ENCODE assay signal across 11 cellular contexts in the genomic region with DNA sequence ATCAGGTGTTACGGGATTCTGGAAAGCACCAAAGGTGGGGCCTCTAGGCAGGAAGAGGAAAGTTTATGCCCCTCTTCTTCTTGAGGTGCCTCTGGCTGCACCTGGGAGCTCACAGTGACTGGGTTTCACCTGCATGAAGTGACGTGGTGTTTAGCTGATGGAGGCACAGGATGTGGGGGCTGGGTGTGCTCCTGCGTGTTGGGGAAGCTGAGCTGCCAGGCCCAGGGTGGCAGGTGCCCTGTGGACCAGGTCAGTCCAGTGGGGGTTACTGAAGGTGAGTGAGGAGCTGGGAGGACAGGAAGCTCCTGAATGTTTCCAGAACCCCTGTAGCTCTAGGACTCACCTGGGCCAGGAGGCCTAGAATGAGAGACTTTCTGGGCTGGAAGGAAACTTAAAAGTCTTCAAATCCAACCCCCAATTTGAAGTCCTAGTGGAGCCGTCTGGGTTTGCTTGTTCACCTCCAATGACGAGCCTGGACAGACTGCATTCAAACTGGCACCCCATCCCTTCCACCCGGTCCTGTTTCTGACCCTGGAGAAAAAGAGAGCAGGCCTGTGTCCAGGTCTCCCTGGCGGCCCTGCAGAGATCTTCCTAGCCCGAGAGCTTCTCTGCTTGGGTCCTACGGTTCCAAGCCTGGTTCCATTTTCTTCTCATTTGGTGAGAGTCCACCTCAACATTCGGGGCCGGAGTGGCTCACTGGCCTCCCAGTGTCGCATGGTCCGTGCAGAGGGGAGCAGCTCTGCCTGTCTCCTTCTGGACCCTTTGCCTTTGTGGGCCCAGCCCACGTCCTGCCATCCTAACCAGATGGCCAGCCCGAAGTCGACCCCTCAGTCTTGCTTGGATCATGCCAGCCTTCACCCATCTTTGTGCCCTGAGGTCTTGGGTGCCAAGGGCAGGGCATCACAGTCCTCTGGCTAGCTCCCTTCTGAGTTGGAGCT. TPM values are rescaled to one million over a fixed set of nuclear protein-coding genes. Genes with fewer than 3 reads are reported as not detected.
A peak's percentile ranks its signal among the peaks of the same experiment; 100 is the strongest.
DNase-seq lines count a peak whose midpoint lies in the region; ATAC-seq and TF ChIP-seq lines count a peak whose summit lies in the region.
"Had no signal": no experiment of that assay in that cellular context is flagged by ENCODE, and none has a peak within 500 bp of the region (broad histone marks: within the 10 kb centered on the region; RNA-seq: fewer than 3 reads in every experiment).

No MANE protein-coding gene starts in this region.

- peaks cover 56% of the 10 kb centered on the region for H3K36me3 Mint-ChIP-seq in T-cell
- peaks cover 33 to 77% of the 10 kb centered on the region in 2 donors for H3K36me3 Mint-ChIP-seq in activated naive CD4-positive, alpha-beta T cell treated with anti-CD3 and anti-CD28 coated beads, Interleukin-2, amount 50 U/mL, for 72 hours
- peaks cover 61 to 81% of the 10 kb centered on the region in 2 donors for H3K36me3 Mint-ChIP-seq in stimulated activated naive B cell treated with anti-CD40 and anti-IgM and Interleukin-4, amounts not matched to agents 10 μg/mL and 1 μg/mL and 100 μg/mL, for 72 hours

- H3K9me3 ChIP-seq in tibial artery, result no peaks in the 10 kb centered on the region

- H3K4me3 Mint-ChIP-seq in T-cell, result peak overlapping the region in 2 of 3 donors; percentile 56 to 76
- H3K4me3 Mint-ChIP-seq in stimulated activated naive B cell treated with anti-CD40 and anti-IgM and Interleukin-4, amounts not matched to agents 10 μg/mL and 1 μg/mL and 100 μg/mL, for 72 hours, result peak overlapping the region; percentile 28 to 52

- H3K9me3 Mint-ChIP-seq in T-cell, result no peaks in the 10 kb centered on the region
- H3K9me3 Mint-ChIP-seq in activated naive CD4-positive, alpha-beta T cell treated with anti-CD3 and anti-CD28 coated beads, Interleukin-2, amount 50 U/mL, for 72 hours, result no peaks in the 10 kb centered on the region
- H3K9me3 Mint-ChIP-seq in stimulated activated naive B cell treated with anti-CD40 and anti-IgM and Interleukin-4, amounts not matched to agents 10 μg/mL and 1 μg/mL and 100 μg/mL, for 72 hours, result no peaks in the 10 kb centered on the region

- in situ Hi-C loops in GM13976 (cut with MboI; ENCODE audit: low sequenced_read_pairs, unreplicated experiment), result no loop called here

- TF ChIP-seq CTCF in GM13976 (IDR thresholded peaks at IDR 0.05; ENCODE audit: borderline replicate concordance, control extremely low read depth, extremely low read depth, insufficient read depth, missing control alignments), result no peak
- TF ChIP-seq CTCF in tibial artery (IDR thresholded peaks at IDR 0.05), result no peak

- intact Hi-C loops in tibial artery (cut with DNase I; ENCODE audit: low total_unique reads), result no loop called here

- peak; percentile 83 to 89 (median 86) for ATAC-seq in T-cell (replicated peaks in 1 of 4)
- ATAC-seq in activated naive CD4-positive, alpha-beta T cell treated with anti-CD3 and anti-CD28 coated beads, Interleukin-2, amount 50 U/mL, for 72 hours, result peak; percentile 13 to 28
- peak; percentile 19 to 26 for ATAC-seq in stimulated activated naive B cell treated with anti-CD40 and anti-IgM and Interleukin-4, amounts not matched to agents 10 μg/mL and 1 μg/mL and 100 μg/mL, for 72 hours (replicated peaks)
- ATAC-seq in HG03442 (IDR thresholded peaks at IDR 0.05; ENCODE audit: unreplicated experiment), result no peak

- DNase-seq in NCI-H2196 (lab: John Stamatoyannopoulos, UW; ENCODE audit: unreplicated experiment) (peak; percentile 45), NCI-H2196 treated with DMSO at 0.1 percent for 48 hours (lab: John Stamatoyannopoulos, UW; ENCODE audit: unreplicated experiment) (no peak), T-cell (peak; percentile 45 to 89 (median 78)), GM13976 (ENCODE audit: low spot score) (no peak), tibial artery (no peak)
- no peak for DNase-seq in activated naive CD4-positive, alpha-beta T cell treated with anti-CD3 and anti-CD28 coated beads, Interleukin-2, amount 50 U/mL, for 72 hours (ENCODE audit: low spot score in 2 of 2)
- DNase-seq in stimulated activated naive B cell treated with anti-CD40 and anti-IgM and Interleukin-4, amounts not matched to agents 10 μg/mL and 1 μg/mL and 100 μg/mL, for 72 hours, result no peak
- DNase-seq: aorta, GDM1, HCEC 1CT had no signal

- no peak overlapping the region for H3K27ac ChIP-seq in tibial artery

- CTCF ChIA-PET in T-cell (lab: Charles Lee), result interaction anchor here (0.9 to 1.6 kb wide), 8 partner anchors 8 to 36 kb away, joined by 3 to 8 read pairs (median 4); no protein-coding TSS in a partner anchor

- POLR2A ChIA-PET in T-cell (lab: Charles Lee), result interaction anchor here (0.6 to 2.2 kb wide), 14 partner anchors 8 to 158 kb away, joined by 3 to 13 read pairs (median 4); no protein-coding TSS in a partner anchor

- H3K27ac Mint-ChIP-seq in T-cell, result peak overlapping the region; percentile 97 to 99
- peak overlapping the region; percentile 85 to 96 for H3K27ac Mint-ChIP-seq in activated naive CD4-positive, alpha-beta T cell treated with anti-CD3 and anti-CD28 coated beads, Interleukin-2, amount 50 U/mL, for 72 hours
- peak overlapping the region; percentile 91 for H3K27ac Mint-ChIP-seq in stimulated activated naive B cell treated with anti-CD40 and anti-IgM and Interleukin-4, amounts not matched to agents 10 μg/mL and 1 μg/mL and 100 μg/mL, for 72 hours

- no peaks in the 10 kb centered on the region for H3K27me3 Mint-ChIP-seq in T-cell
- no peaks in the 10 kb centered on the region for H3K27me3 Mint-ChIP-seq in stimulated activated naive B cell treated with anti-CD40 and anti-IgM and Interleukin-4, amounts not matched to agents 10 μg/mL and 1 μg/mL and 100 μg/mL, for 72 hours

- H3K4me1 ChIP-seq in tibial artery, result no peaks in the 10 kb centered on the region

- H3K27me3 ChIP-seq in tibial artery, result no peaks in the 10 kb centered on the region

- H3K4me3 ChIP-seq in tibial artery, result no peak overlapping the region

- H3K4me1 Mint-ChIP-seq in T-cell, result peaks cover 87 to 90% (median 89%) of the 10 kb centered on the region in 3 donors
- H3K4me1 Mint-ChIP-seq in stimulated activated naive B cell treated with anti-CD40 and anti-IgM and Interleukin-4, amounts not matched to agents 10 μg/mL and 1 μg/mL and 100 μg/mL, for 72 hours, result peaks cover 66 to 92% of the 10 kb centered on the region in 2 donors

- peaks cover 5 to 33% (median 12%) of the 10 kb centered on the region in 3 donors for H3K36me3 ChIP-seq in tibial artery

RNA-seq across cellular contexts. Expression of a gene that starts 22.3 kb away (rescaled TPM):
- 100 to 1,000 TPM in 3 of 5 donors, 10 to 100 TPM in 2; 67.6 to 170 (median 157) TPM for total RNA-seq in T-cell
- total RNA-seq in activated naive CD4-positive, alpha-beta T cell treated with anti-CD3 and anti-CD28 coated beads, Interleukin-2, amount 50 U/mL, for 72 hours, result 100 to 1,000 TPM in 1 of 2 donors, 10 to 100 TPM in 1; 99.5 to 100 TPM

RNA-seq across cellular contexts. Expression of a gene that starts 27.3 kb away (rescaled TPM):
- total RNA-seq in T-cell, result 100 to 1,000 TPM in 4 of 5 donors, 10 to 100 TPM in 1; 92.8 to 184 (median 166) TPM
- 100 to 1,000 TPM; 305 to 312 TPM for total RNA-seq in activated naive CD4-positive, alpha-beta T cell treated with anti-CD3 and anti-CD28 coated beads, Interleukin-2, amount 50 U/mL, for 72 hours

Comparison
In these comparisons a context has a peak if more than half of its experiments do, and no peak if none do; other contexts are left out.
1. DNase-seq: peak in NCI-H2196 (single experiment) and T-cell (34 of 34); none in NCI-H2196 treated with DMSO at 0.1 percent for 48 hours (single experiment), activated naive CD4-positive, alpha-beta T cell treated with anti-CD3 and anti-CD28 coated beads, Interleukin-2, amount 50 U/mL, for 72 hours (0 of 2), stimulated activated naive B cell treated with anti-CD40 and anti-IgM and Interleukin-4, amounts not matched to agents 10 μg/mL and 1 μg/mL and 100 μg/mL, for 72 hours (single experiment), GM13976 (single experiment) and tibial artery (0 of 2).
2. Peak in every context shown above with its lines, with median percentiles within 50 percentile points of each other: H3K27ac Mint-ChIP-seq.